1 cellular context compared by ENCODE assay signal in the genomic region with DNA sequence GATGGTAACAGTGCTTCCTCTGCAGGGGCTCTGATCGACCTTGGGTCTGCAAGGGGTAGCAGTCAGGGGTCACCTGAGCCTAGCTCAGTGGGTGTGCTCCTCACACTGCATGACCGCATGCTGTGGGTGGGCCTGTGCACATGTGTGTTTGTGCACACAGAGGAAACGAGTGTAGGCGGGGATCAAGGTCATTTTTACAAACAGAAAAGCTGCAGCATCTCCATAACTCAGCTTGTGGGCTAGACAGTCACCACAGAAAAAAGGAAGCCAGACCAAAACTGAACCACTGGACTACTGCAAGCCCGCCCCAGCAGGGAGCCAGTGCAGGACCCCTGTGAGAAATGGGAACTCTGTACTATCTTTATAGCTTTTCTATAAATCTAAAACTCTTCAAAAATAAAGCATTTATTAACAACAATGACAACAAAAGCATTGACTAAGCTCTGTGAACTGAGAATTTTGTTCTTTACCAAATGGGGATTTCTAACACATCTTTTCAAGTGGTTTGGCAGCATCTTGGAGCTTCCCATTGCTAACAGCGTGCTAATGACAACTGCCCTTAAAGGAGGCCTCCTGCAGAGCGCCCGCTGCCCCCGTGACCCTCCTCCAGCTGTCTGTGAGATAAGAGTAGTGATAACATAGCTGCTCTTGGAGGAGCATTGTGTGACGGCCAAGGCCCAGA.
TF ChIP-seq lines count a peak whose summit lies in the region.

No MANE protein-coding gene starts in this region.

TF ChIP-seq in HepG2, 621 proteins besides CTCF, POLR2A, EP300 and RAD21 (continued from another document and continues in another):
- TF ChIP-seq NR2F1 (CRISPR knock-in tag; IDR thresholded peaks at IDR 0.05) = peak in 1 of 2 experiments; percentile 37; a peak in 1 of 4 replicates
- TF ChIP-seq PHF5A (CRISPR knock-in tag; IDR thresholded peaks at IDR 0.05; ENCODE audit: low read depth, unreplicated experiment) = no peak
- 0 out of 2 replicates have a peak, but pooled peaks have one; percentile 5 for TF ChIP-seq FOSL2 (CRISPR knock-in tag; IDR thresholded peaks at IDR 0.05)
- TF ChIP-seq MLLT10 (CRISPR knock-in tag; IDR thresholded peaks at IDR 0.05) = no peak
- no peak for TF ChIP-seq MAFF (IDR thresholded peaks at IDR 0.05; ENCODE audit: low read depth, low read length)
- no peak for TF ChIP-seq HMGXB4 (CRISPR knock-in tag; IDR thresholded peaks at IDR 0.05; ENCODE audit: borderline replicate concordance in 1 of 2, low read depth in 1 of 2)
- no peak for TF ChIP-seq ZSCAN5A (CRISPR knock-in tag; IDR thresholded peaks at IDR 0.05; ENCODE audit: borderline replicate concordance)
- TF ChIP-seq FOXP4 (CRISPR knock-in tag; IDR thresholded peaks at IDR 0.05) = 0 out of 2 replicates have a peak, but pooled peaks have one; percentile 18
- TF ChIP-seq SALL1 (CRISPR knock-in tag; IDR thresholded peaks at IDR 0.05) = peak; percentile 43; the same call in 1 of the 2 replicates
- no peak for TF ChIP-seq PHF8 (CRISPR knock-in tag; IDR thresholded peaks at IDR 0.05)
- TF ChIP-seq ZNF496 (CRISPR knock-in tag; IDR thresholded peaks at IDR 0.05; ENCODE audit: insufficient replicate concordance) = no peak
- peak; percentile 85 for TF ChIP-seq ZBTB43 (CRISPR knock-in tag; conservative IDR thresholded peaks at IDR 0.05)
- TF ChIP-seq ZNF264 (CRISPR knock-in tag; IDR thresholded peaks at IDR 0.05) = peak; percentile 69; the same call in 1 of the 2 replicates
- 0 out of 2 replicates have a peak, but pooled peaks have one; percentile 15 for TF ChIP-seq GATAD2A (CRISPR knock-in tag; IDR thresholded peaks at IDR 0.05)
- TF ChIP-seq, protein P1, sequence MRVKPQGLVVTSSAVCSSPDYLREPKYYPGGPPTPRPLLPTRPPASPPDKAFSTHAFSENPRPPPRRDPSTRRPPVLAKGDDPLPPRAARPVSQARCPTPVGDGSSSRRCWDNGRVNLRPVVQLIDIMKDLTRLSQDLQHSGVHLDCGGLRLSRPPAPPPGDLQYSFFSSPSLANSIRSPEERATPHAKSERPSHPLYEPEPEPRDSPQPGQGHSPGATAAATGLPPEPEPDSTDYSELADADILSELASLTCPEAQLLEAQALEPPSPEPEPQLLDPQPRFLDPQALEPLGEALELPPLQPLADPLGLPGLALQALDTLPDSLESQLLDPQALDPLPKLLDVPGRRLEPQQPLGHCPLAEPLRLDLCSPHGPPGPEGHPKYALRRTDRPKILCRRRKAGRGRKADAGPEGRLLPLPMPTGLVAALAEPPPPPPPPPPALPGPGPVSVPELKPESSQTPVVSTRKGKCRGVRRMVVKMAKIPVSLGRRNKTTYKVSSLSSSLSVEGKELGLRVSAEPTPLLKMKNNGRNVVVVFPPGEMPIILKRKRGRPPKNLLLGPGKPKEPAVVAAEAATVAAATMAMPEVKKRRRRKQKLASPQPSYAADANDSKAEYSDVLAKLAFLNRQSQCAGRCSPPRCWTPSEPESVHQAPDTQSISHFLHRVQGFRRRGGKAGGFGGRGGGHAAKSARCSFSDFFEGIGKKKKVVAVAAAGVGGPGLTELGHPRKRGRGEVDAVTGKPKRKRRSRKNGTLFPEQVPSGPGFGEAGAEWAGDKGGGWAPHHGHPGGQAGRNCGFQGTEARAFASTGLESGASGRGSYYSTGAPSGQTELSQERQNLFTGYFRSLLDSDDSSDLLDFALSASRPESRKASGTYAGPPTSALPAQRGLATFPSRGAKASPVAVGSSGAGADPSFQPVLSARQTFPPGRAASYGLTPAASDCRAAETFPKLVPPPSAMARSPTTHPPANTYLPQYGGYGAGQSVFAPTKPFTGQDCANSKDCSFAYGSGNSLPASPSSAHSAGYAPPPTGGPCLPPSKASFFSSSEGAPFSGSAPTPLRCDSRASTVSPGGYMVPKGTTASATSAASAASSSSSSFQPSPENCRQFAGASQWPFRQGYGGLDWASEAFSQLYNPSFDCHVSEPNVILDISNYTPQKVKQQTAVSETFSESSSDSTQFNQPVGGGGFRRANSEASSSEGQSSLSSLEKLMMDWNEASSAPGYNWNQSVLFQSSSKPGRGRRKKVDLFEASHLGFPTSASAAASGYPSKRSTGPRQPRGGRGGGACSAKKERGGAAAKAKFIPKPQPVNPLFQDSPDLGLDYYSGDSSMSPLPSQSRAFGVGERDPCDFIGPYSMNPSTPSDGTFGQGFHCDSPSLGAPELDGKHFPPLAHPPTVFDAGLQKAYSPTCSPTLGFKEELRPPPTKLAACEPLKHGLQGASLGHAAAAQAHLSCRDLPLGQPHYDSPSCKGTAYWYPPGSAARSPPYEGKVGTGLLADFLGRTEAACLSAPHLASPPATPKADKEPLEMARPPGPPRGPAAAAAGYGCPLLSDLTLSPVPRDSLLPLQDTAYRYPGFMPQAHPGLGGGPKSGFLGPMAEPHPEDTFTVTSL (CRISPR knock-in tag; IDR thresholded peaks at IDR 0.05; ENCODE audit: borderline replicate concordance) = no peak
- TF ChIP-seq NFE2L2 (IDR thresholded peaks at IDR 0.05; ENCODE audit: low read length) = no peak
- TF ChIP-seq ZNF672 (CRISPR knock-in tag; IDR thresholded peaks at IDR 0.05) = no peak
- TF ChIP-seq MYC (CRISPR knock-in tag; IDR thresholded peaks at IDR 0.05; ENCODE audit: borderline replicate concordance) = peak; percentile 56; the same call in 1 of the 2 replicates
- TF ChIP-seq SATB2 (CRISPR knock-in tag; IDR thresholded peaks at IDR 0.05) = no peak
- no peak for TF ChIP-seq ZNF3 (CRISPR knock-in tag; IDR thresholded peaks at IDR 0.05)
- no peak for TF ChIP-seq ZNF33B (CRISPR knock-in tag; IDR thresholded peaks at IDR 0.05)
- no peak for TF ChIP-seq GPN1 (CRISPR knock-in tag; IDR thresholded peaks at IDR 0.05; ENCODE audit: borderline replicate concordance)
- TF ChIP-seq, protein P2, sequence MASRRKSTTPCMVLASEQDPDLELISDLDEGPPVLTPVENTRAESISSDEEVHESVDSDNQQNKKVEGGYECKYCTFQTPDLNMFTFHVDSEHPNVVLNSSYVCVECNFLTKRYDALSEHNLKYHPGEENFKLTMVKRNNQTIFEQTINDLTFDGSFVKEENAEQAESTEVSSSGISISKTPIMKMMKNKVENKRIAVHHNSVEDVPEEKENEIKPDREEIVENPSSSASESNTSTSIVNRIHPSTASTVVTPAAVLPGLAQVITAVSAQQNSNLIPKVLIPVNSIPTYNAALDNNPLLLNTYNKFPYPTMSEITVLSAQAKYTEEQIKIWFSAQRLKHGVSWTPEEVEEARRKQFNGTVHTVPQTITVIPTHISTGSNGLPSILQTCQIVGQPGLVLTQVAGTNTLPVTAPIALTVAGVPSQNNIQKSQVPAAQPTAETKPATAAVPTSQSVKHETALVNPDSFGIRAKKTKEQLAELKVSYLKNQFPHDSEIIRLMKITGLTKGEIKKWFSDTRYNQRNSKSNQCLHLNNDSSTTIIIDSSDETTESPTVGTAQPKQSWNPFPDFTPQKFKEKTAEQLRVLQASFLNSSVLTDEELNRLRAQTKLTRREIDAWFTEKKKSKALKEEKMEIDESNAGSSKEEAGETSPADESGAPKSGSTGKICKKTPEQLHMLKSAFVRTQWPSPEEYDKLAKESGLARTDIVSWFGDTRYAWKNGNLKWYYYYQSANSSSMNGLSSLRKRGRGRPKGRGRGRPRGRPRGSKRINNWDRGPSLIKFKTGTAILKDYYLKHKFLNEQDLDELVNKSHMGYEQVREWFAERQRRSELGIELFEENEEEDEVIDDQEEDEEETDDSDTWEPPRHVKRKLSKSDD (CRISPR knock-in tag; IDR thresholded peaks at IDR 0.05; ENCODE audit: low read depth) = no peak
- no peak for TF ChIP-seq ZNF776 (CRISPR knock-in tag; IDR thresholded peaks at IDR 0.05)
- TF ChIP-seq ZNF34 (CRISPR knock-in tag; IDR thresholded peaks at IDR 0.05; ENCODE audit: borderline replicate concordance) = no peak
- TF ChIP-seq, protein P3, sequence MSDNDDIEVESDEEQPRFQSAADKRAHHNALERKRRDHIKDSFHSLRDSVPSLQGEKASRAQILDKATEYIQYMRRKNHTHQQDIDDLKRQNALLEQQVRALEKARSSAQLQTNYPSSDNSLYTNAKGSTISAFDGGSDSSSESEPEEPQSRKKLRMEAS (IDR thresholded peaks at IDR 0.05) = peak; percentile 21; the same call in 1 of the 2 replicates
- no peak for TF ChIP-seq HOXA7 (CRISPR knock-in tag; IDR thresholded peaks at IDR 0.05)
- no peak for TF ChIP-seq IRF2 (CRISPR knock-in tag; IDR thresholded peaks at IDR 0.05)
- TF ChIP-seq, protein P4, sequence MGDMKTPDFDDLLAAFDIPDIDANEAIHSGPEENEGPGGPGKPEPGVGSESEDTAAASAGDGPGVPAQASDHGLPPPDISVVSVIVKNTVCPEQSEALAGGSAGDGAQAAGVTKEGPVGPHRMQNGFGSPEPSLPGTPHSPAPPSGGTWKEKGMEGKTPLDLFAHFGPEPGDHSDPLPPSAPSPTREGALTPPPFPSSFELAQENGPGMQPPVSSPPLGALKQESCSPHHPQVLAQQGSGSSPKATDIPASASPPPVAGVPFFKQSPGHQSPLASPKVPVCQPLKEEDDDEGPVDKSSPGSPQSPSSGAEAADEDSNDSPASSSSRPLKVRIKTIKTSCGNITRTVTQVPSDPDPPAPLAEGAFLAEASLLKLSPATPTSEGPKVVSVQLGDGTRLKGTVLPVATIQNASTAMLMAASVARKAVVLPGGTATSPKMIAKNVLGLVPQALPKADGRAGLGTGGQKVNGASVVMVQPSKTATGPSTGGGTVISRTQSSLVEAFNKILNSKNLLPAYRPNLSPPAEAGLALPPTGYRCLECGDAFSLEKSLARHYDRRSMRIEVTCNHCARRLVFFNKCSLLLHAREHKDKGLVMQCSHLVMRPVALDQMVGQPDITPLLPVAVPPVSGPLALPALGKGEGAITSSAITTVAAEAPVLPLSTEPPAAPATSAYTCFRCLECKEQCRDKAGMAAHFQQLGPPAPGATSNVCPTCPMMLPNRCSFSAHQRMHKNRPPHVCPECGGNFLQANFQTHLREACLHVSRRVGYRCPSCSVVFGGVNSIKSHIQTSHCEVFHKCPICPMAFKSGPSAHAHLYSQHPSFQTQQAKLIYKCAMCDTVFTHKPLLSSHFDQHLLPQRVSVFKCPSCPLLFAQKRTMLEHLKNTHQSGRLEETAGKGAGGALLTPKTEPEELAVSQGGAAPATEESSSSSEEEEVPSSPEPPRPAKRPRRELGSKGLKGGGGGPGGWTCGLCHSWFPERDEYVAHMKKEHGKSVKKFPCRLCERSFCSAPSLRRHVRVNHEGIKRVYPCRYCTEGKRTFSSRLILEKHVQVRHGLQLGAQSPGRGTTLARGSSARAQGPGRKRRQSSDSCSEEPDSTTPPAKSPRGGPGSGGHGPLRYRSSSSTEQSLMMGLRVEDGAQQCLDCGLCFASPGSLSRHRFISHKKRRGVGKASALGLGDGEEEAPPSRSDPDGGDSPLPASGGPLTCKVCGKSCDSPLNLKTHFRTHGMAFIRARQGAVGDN (CRISPR knock-in tag; IDR thresholded peaks at IDR 0.05) = peak; percentile 52
- no peak for TF ChIP-seq TRIM24 (CRISPR knock-in tag; IDR thresholded peaks at IDR 0.05)
- TF ChIP-seq, protein P5, sequence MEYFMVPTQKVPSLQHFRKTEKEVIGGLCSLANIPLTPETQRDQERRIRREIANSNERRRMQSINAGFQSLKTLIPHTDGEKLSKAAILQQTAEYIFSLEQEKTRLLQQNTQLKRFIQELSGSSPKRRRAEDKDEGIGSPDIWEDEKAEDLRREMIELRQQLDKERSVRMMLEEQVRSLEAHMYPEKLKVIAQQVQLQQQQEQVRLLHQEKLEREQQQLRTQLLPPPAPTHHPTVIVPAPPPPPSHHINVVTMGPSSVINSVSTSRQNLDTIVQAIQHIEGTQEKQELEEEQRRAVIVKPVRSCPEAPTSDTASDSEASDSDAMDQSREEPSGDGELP (IDR thresholded peaks at IDR 0.05; ENCODE audit: borderline replicate concordance, low read depth) = peak; percentile 75
- TF ChIP-seq PRPF4 (IDR thresholded peaks at IDR 0.05; ENCODE audit: low read depth, low read length, poor library complexity, severe bottlenecking) = no peak
- TF ChIP-seq SP1 (IDR thresholded peaks at IDR 0.05) = no peak
- TF ChIP-seq SP1 (CRISPR knock-in tag; IDR thresholded peaks at IDR 0.05) = no peak
- no peak for TF ChIP-seq MTA1 (CRISPR knock-in tag; IDR thresholded peaks at IDR 0.05; ENCODE audit: borderline replicate concordance)
- peak; percentile 24; the same call in 1 of the 2 replicates for TF ChIP-seq SP5 (CRISPR knock-in tag; IDR thresholded peaks at IDR 0.05; ENCODE audit: borderline replicate concordance, low read depth)
